In the genomic region with DNA sequence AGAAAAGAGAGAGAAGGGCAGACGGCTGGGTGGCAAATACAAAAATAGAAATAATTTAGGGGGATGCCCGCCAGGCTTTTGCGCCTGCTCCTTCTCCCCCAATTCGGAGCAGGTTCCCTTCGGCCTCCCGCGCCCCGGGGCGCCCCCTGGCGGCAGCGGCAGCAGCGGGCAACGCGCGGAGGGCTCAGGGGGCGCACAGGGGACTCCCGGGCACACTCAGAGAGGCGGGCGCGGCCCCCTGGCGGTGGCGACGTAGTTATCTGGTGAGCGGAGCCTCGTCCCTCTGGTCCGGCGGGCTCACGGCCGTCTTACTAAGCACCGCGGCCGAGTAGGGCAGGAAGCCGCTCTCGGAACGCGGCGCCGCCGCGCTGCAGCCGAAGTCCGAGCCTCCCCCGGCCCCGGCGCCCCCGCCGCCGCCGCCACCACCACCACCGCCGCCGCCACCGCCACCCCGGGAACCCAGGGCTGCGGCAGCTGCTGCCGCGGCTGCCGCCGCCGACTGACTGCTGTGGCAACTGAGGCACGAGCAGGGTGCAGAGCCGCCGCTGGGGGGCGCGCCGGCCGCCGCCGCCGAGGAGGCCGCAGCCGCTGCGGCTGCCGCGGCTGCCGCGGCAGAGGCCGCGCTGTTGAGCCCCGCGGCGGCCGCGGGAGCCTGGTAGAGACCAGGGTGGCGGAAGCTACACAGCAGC, we compare ENCODE assay signal across 8 cellular contexts. TPM values are rescaled to one million over a fixed set of nuclear protein-coding genes. Genes with fewer than 3 reads are reported as not detected.
DNase-seq lines count a peak whose midpoint lies in the region; ATAC-seq, FAIRE-seq and TF ChIP-seq lines count a peak whose summit lies in the region.

No MANE protein-coding gene starts in this region.

- FAIRE-seq in D721Med (lab: Jason Lieb, UNC) (no peak), pancreas (lab: Jason Lieb, UNC) (no peak)

- H3K4me2 ChIP-seq in IMR-90 (ENCODE audit: low read depth, low read length) (peak overlapping the region; percentile 38), fibroblast of lung (ENCODE audit: extremely low read depth, insufficient read depth, low read length) (no peak overlapping the region)

- H3K27me3 ChIP-seq in IMR-90 (ENCODE audit: control insufficient read depth, insufficient read depth, low read length) (peaks cover 85% of the 10 kb centered on the region), fibroblast of lung (ENCODE audit: control insufficient read depth, insufficient read depth, low read length) (peaks cover 77% of the 10 kb centered on the region), pancreas (peaks cover 38 to 92% (median 54%) of the 10 kb centered on the region in 4 donors)

- DNase-seq in D721Med (ENCODE audit: insufficient read length, low spot score) (no peak), IMR-90 (peak; percentile 30), SW480 (ENCODE audit: low spot score) (peak; percentile 81), fibroblast of lung (ENCODE audit: low read depth in 2 of 2) (peak in 1 of 2 donors; percentile 22), pancreas (peak in 2 of 6 donors; percentile 36 to 66)
- DNase-seq in central memory CD4-positive, alpha-beta T cell, result no peak

- no peak overlapping the region for H3K4ac ChIP-seq in IMR-90 (ENCODE audit: low read depth, low read length)

- WGBS in IMR-90 (ENCODE audit: extremely low coverage in 2 of 2, insufficient read length in 1 of 2), 2 experiments, result 2% methylated on average over 30 of the region's 85 CpGs; no CpG with 5 or more reads in 1 of the 2 experiments
- 2 to 4% methylated on average over 67 to 85 of the region's 85 CpGs for WGBS in pancreas, 2 donors

- no peak overlapping the region for H4K91ac ChIP-seq in IMR-90 (ENCODE audit: insufficient read depth, low read depth, low read length)

- peak; percentile 39 for TF ChIP-seq RAD21 in IMR-90 (IDR thresholded peaks at IDR 0.05; ENCODE audit: low read length)

- H4K20me1 ChIP-seq in IMR-90 (ENCODE audit: insufficient read depth, low read length) (peaks cover 3% of the 10 kb centered on the region; the same call in 1 of the 2 replicates), fibroblast of lung (ENCODE audit: control insufficient read depth, extremely low read depth, insufficient read depth, low read length) (no peaks in the 10 kb centered on the region)

- H2BK15ac ChIP-seq in IMR-90 (ENCODE audit: low read depth, low read length), result no peak overlapping the region

- no peak overlapping the region for H2BK120ac ChIP-seq in IMR-90 (ENCODE audit: low read depth, low read length)

- CTCF ChIA-PET in IMR-90 (lab: Yijun Ruan, JAX), result interaction anchor here (1.0 kb wide), 1 partner anchor 390 kb away, joined by 3 read pairs; no protein-coding TSS in a partner anchor

- H3K23ac ChIP-seq in IMR-90 (ENCODE audit: low read depth, low read length), result no peak overlapping the region

- H3K36me3 ChIP-seq in IMR-90 (ENCODE audit: control insufficient read depth, insufficient read depth, low read length), result no peaks in the 10 kb centered on the region
- H3K36me3 ChIP-seq in fibroblast of lung (ENCODE audit: control insufficient read depth, insufficient read depth, low read length), result no peaks in the 10 kb centered on the region
- H3K36me3 ChIP-seq in pancreas, result no peaks in the 10 kb centered on the region

- H3K4me1 ChIP-seq in IMR-90 (ENCODE audit: control insufficient read depth, insufficient read depth, low read length), result peaks cover 1% of the 10 kb centered on the region
- no peaks in the 10 kb centered on the region for H3K4me1 ChIP-seq in fibroblast of lung (ENCODE audit: control insufficient read depth, extremely low read depth, insufficient read depth, low read length)
- H3K4me1 ChIP-seq in pancreas, result no peaks in the 10 kb centered on the region

- no peak overlapping the region for H2AK9ac ChIP-seq in IMR-90 (replicated peaks; ENCODE audit: low read depth, low read length, poor library complexity)

- dilution Hi-C loops in IMR-90 (cut with HindIII; ENCODE audit: low sequenced_read_pairs, unreplicated experiment), result no loop called here

- H3K4me3 ChIP-seq in IMR-90 (ENCODE audit: insufficient read depth, low read depth, low read length), result peak overlapping the region; percentile 14; the same call in 1 of the 2 replicates
- no peak overlapping the region for H3K4me3 ChIP-seq in fibroblast of lung (replicated peaks in 1 of 4; ENCODE audit: control extremely low read depth in 1 of 4, insufficient read depth in 1 of 4, low read depth in 3 of 4, low read length in 4 of 4)
- peak overlapping the region in 1 of 4 donors; percentile 25 for H3K4me3 ChIP-seq in pancreas

- no peaks in the 10 kb centered on the region for H3K79me1 ChIP-seq in IMR-90 (ENCODE audit: low read depth in 1 of 2, low read length in 2 of 2)

- H3K79me2 ChIP-seq in fibroblast of lung (ENCODE audit: control insufficient read depth, insufficient read depth, low read length), result no peaks in the 10 kb centered on the region

- H3K9me3 ChIP-seq in IMR-90 (ENCODE audit: control insufficient read depth, insufficient read depth, low read length) (peaks cover 24% of the 10 kb centered on the region), fibroblast of lung (ENCODE audit: control insufficient read depth, insufficient read depth, low read depth, low read length) (no peaks in the 10 kb centered on the region), pancreas (no peaks in the 10 kb centered on the region)

- H2BK20ac ChIP-seq in IMR-90 (ENCODE audit: low read depth, low read length), result no peak overlapping the region

- no peak overlapping the region for H3K14ac ChIP-seq in IMR-90 (replicated peaks; ENCODE audit: low read depth, low read length)

- no peak for TF ChIP-seq POLR2A in IMR-90 (IDR thresholded peaks at IDR 0.05; ENCODE audit: low read depth, low read length)

- peak overlapping the region; percentile 66 for H2AFZ ChIP-seq in IMR-90 (replicated peaks; ENCODE audit: low read length, poor library complexity)
- no peak overlapping the region for H2AFZ ChIP-seq in fibroblast of lung (ENCODE audit: low read length)

- H4K5ac ChIP-seq in IMR-90 (ENCODE audit: low read depth, low read length), result no peak overlapping the region

- H3K27ac ChIP-seq in IMR-90 (ENCODE audit: insufficient read depth, low read length), result no peak overlapping the region
- no peak overlapping the region for H3K27ac ChIP-seq in fibroblast of lung (ENCODE audit: insufficient read depth, low read length)
- H3K27ac ChIP-seq in pancreas, result no peak overlapping the region

- intact Hi-C loops in IMR-90 (cut with micrococcal nuclease), result no loop called here
- intact Hi-C loops in pancreas (cut with DNase I), result no loop called here

- peak; percentile 60 for ATAC-seq in IMR-90 (ENCODE audit: low read depth)
- peak in 2 of 4 donors; percentile 48 to 56 for ATAC-seq in pancreas
- no peak for ATAC-seq in GM21447 (IDR thresholded peaks at IDR 0.05; ENCODE audit: unreplicated experiment)
- no peak for ATAC-seq in GM18868 (IDR thresholded peaks at IDR 0.05; ENCODE audit: unreplicated experiment)

- no TSS peak for BruUV-seq in IMR-90 (replicated peaks; lab: Mats Ljungman, UMichigan)

- no peak overlapping the region for H2BK5ac ChIP-seq in IMR-90 (ENCODE audit: low read depth, low read length, poor library complexity, severe bottlenecking)

- H2AK5ac ChIP-seq in IMR-90 (ENCODE audit: low read depth, low read length), result no peak overlapping the region

- no peaks in the 10 kb centered on the region for H3K9me1 ChIP-seq in IMR-90 (ENCODE audit: insufficient read depth, low read length)

- no peak overlapping the region for H3K56ac ChIP-seq in IMR-90 (ENCODE audit: extremely low read depth, insufficient read depth, low read length)

- H3K9ac ChIP-seq in IMR-90 (ENCODE audit: low read depth, low read length), result no peak overlapping the region
- no peak overlapping the region for H3K9ac ChIP-seq in fibroblast of lung (ENCODE audit: insufficient read depth, low read length)

- no peak overlapping the region for H3K18ac ChIP-seq in IMR-90 (ENCODE audit: low read depth, low read length)

- POLR2A ChIA-PET in IMR-90 (lab: Charles Lee; ENCODE audit: unreplicated experiment), result no interaction called here

- peak; percentile 67 for TF ChIP-seq CTCF in D721Med (IDR thresholded peaks at IDR 0.05; ENCODE audit: insufficient read depth, missing control alignments)
- TF ChIP-seq CTCF in IMR-90 (conservative IDR thresholded peaks at IDR 0.05; ENCODE audit: low read depth, low read length), result peak; percentile 67
- TF ChIP-seq CTCF in fibroblast of lung (conservative IDR thresholded peaks at IDR 0.05 in 1 of 2, IDR thresholded peaks at IDR 0.05 in 1 of 2; ENCODE audit: low read depth in 1 of 2, low read length in 2 of 2), result peak; percentile 27 to 56
- peak in 3 of 4 donors; percentile 24 to 50 (median 29) for TF ChIP-seq CTCF in pancreas (IDR thresholded peaks at IDR 0.05)

- no peak overlapping the region for H4K8ac ChIP-seq in IMR-90 (ENCODE audit: low read depth in 2 of 2, low read length in 2 of 2)

- in situ Hi-C loops in IMR-90 (cut with MboI; ENCODE audit: low sequenced_read_pairs), result loop anchor here (25.0 kb wide), 2 partner anchors 1043 to 1343 kb away; no protein-coding TSS in a partner anchor

RNA-seq across cellular contexts. Expression of a gene that starts 3.8 kb away (rescaled TPM):
- total RNA-seq in IMR-90 (2012; rRNA removed) (not detected in 2 replicates), fibroblast of lung (not detected in 2 replicates), pancreas (not detected)
- polyA plus RNA-seq in IMR-90 (2012; rRNA removed) (not detected in 2 replicates), fibroblast of lung (not detected in 2 replicates), pancreas (under 1 TPM in 1 of 2 donors, not detected in 1; 0.02 TPM)
- polyA plus RNA-seq in IMR-90 (2012; cell fraction: cytosol; rRNA removed), result not detected in 2 replicates
- not detected in 2 replicates for polyA plus RNA-seq in IMR-90 (2012; cell fraction: nucleus; rRNA removed; ENCODE audit: low replicate concordance)
- polyA plus RNA-seq in fibroblast of lung (2012), result not detected in 2 replicates
- polyA minus RNA-seq in fibroblast of lung (ENCODE audit: low replicate concordance), result not detected in 2 replicates

RNA-seq across cellular contexts. Expression of a gene that starts 12.5 kb away (rescaled TPM):
- total RNA-seq in IMR-90 (2012; rRNA removed), result not detected in 2 replicates
- polyA plus RNA-seq in IMR-90 (2012; rRNA removed), result not detected in 2 replicates
- not detected in 2 replicates for polyA plus RNA-seq in IMR-90 (2012; cell fraction: cytosol; rRNA removed)
- polyA plus RNA-seq in IMR-90 (2012; cell fraction: nucleus; rRNA removed; ENCODE audit: low replicate concordance), result not detected in 2 replicates
- not detected in 2 replicates for total RNA-seq in fibroblast of lung
- not detected in 2 replicates for polyA plus RNA-seq in fibroblast of lung
- polyA plus RNA-seq in fibroblast of lung (2012), result not detected in 2 replicates
- polyA minus RNA-seq in fibroblast of lung (ENCODE audit: low replicate concordance), result not detected in 2 replicates
- total RNA-seq in pancreas, result not detected
- not detected for polyA plus RNA-seq in pancreas

RNA-seq across cellular contexts. Expression of a gene that starts 19.6 kb away (rescaled TPM):
- total RNA-seq in IMR-90 (2012; rRNA removed) (not detected in 2 replicates), fibroblast of lung (not detected in 2 replicates), pancreas (not detected)
- polyA plus RNA-seq in IMR-90 (2012; rRNA removed) (not detected in 2 replicates), fibroblast of lung (not detected in 2 replicates), pancreas (not detected)
- not detected in 2 replicates for polyA plus RNA-seq in IMR-90 (2012; cell fraction: cytosol; rRNA removed)
- not detected in 2 replicates for polyA plus RNA-seq in IMR-90 (2012; cell fraction: nucleus; rRNA removed; ENCODE audit: low replicate concordance)
- not detected in 2 replicates for polyA plus RNA-seq in fibroblast of lung (2012)
- not detected in 2 replicates for polyA minus RNA-seq in fibroblast of lung (ENCODE audit: low replicate concordance)

RNA-seq across cellular contexts. Expression of a gene that starts 27.1 kb away (rescaled TPM):
- total RNA-seq in IMR-90 (2012; rRNA removed) (not detected in 2 replicates), fibroblast of lung (not detected in 2 replicates), pancreas (not detected)
- polyA plus RNA-seq in IMR-90 (2012; rRNA removed) (not detected in 2 replicates), fibroblast of lung (not detected in 2 replicates), pancreas (not detected)
- not detected in 2 replicates for polyA plus RNA-seq in IMR-90 (2012; cell fraction: cytosol; rRNA removed)
- polyA plus RNA-seq in IMR-90 (2012; cell fraction: nucleus; rRNA removed; ENCODE audit: low replicate concordance), result not detected in 2 replicates
- not detected in 2 replicates for polyA plus RNA-seq in fibroblast of lung (2012)
- polyA minus RNA-seq in fibroblast of lung (ENCODE audit: low replicate concordance), result not detected in 2 replicates

RNA-seq across cellular contexts. Expression of a gene that starts 36.6 kb away (rescaled TPM):
- total RNA-seq in IMR-90 (2012; rRNA removed) (not detected in 2 replicates), fibroblast of lung (not detected in 2 replicates), pancreas (not detected)
- polyA plus RNA-seq in IMR-90 (2012; rRNA removed) (not detected in 2 replicates), fibroblast of lung (not detected in 2 replicates), pancreas (not detected)
- polyA plus RNA-seq in IMR-90 (2012; cell fraction: cytosol; rRNA removed), result not detected in 2 replicates
- polyA plus RNA-seq in IMR-90 (2012; cell fraction: nucleus; rRNA removed; ENCODE audit: low replicate concordance), result not detected in 2 replicates
- not detected in 2 replicates for polyA plus RNA-seq in fibroblast of lung (2012)
- not detected in 2 replicates for polyA minus RNA-seq in fibroblast of lung (ENCODE audit: low replicate concordance)

Comparison
In these comparisons a context has a peak if more than half of its experiments do, and no peak if none do; other contexts are left out.
1. DNase-seq: peak in IMR-90 (single experiment) and SW480 (single experiment); none in D721Med (single experiment) and central memory CD4-positive, alpha-beta T cell (single experiment).
2. Peak in every context shown above with its lines, with median percentiles within 50 percentile points of each other: CTCF ChIP-seq.